8 cellular contexts compared by ENCODE assay signal in genomic region chr11:64856382-64857227, GRCh38. TPM values are rescaled to one million over a fixed set of nuclear protein-coding genes. Genes with fewer than 3 reads are reported as not detected.
DNase-seq lines count a peak whose midpoint lies in the region; ATAC-seq, FAIRE-seq and TF ChIP-seq lines count a peak whose summit lies in the region.

No MANE protein-coding gene starts in this region.

- no peak overlapping the region for H2AFZ ChIP-seq in neural progenitor cell (replicated peaks)

- POLR2A ChIA-PET in A549 (lab: Yijun Ruan, JAX), result interaction anchor here (0.6 to 2.9 kb wide), 4 partner anchors 21 to 78 kb away, joined by 3 to 27 read pairs (median 4); partner anchors contain the start of genes EHD1 and SF1

- H3K4me2 ChIP-seq in A549 (peak overlapping the region; percentile 78), neural progenitor cell (no peak overlapping the region)

- no peaks in the 10 kb centered on the region for H4K20me1 ChIP-seq in neural progenitor cell (ENCODE audit: low read depth)

- H3K9me3 Mint-ChIP-seq in activated CD4-positive, alpha-beta T cell treated with anti-CD3 and anti-CD28 coated beads, Interleukin-2, amount 10 ng/mL, durations not matched to agents 24 days and 14 days, result no peaks in the 10 kb centered on the region
- no peaks in the 10 kb centered on the region for H3K9me3 Mint-ChIP-seq in neural progenitor cell

- H3K36me3 ChIP-seq in neural progenitor cell, result no peaks in the 10 kb centered on the region

- H3K27ac ChIP-seq in A549 (peak overlapping the region; percentile 91 to 92), neural progenitor cell (no peak overlapping the region)

- H3K4me1 Mint-ChIP-seq in activated CD4-positive, alpha-beta T cell treated with anti-CD3 and anti-CD28 coated beads, Interleukin-2, amount 10 ng/mL, durations not matched to agents 24 days and 14 days, result peaks cover 80% of the 10 kb centered on the region
- H3K4me1 Mint-ChIP-seq in neural progenitor cell, result peaks cover 2% of the 10 kb centered on the region

- H3K4me1 ChIP-seq in A549, result peaks cover 66% of the 10 kb centered on the region
- H3K4me1 ChIP-seq in neural progenitor cell, result no peaks in the 10 kb centered on the region

- no peaks in the 10 kb centered on the region for H3F3A ChIP-seq in neural progenitor cell (ENCODE audit: low read depth)

- no peak for TF ChIP-seq CTCF in A549 (IDR thresholded peaks at IDR 0.05)
- TF ChIP-seq CTCF in omental fat pad (IDR thresholded peaks at IDR 0.05), result no peak
- TF ChIP-seq CTCF in neural progenitor cell (IDR thresholded peaks at IDR 0.05), result no peak

- H3K9me3 ChIP-seq in A549 (no peaks in the 10 kb centered on the region), neural progenitor cell (ENCODE audit: low read depth) (no peaks in the 10 kb centered on the region)

- WGBS in A549 (ENCODE audit: missing lambda C conversion rate), result 52% methylated on average over 18 of the region's 20 CpGs

- FAIRE-seq in A549 (lab: Jason Lieb, UNC), result no peak

- TF ChIP-seq EP300 in A549 (IDR thresholded peaks at IDR 0.05), result no peak

- no peak for TF ChIP-seq RAD21 in A549 (conservative IDR thresholded peaks at IDR 0.05 in 1 of 2, IDR thresholded peaks at IDR 0.05 in 1 of 2)

- peak; percentile 81 to 86 for DNase-seq in A549 (ENCODE audit: low read depth in 1 of 2, low spot score in 1 of 2)
- peak; percentile 98 for DNase-seq in HT1080 (ENCODE audit: low read depth)
- peak; percentile 79 for DNase-seq in activated CD4-positive, alpha-beta T cell treated with anti-CD3 and anti-CD28 coated beads, Interleukin-2, amount 10 ng/mL, durations not matched to agents 24 days and 14 days
- DNase-seq in omental fat pad (ENCODE audit: low spot score), result peak; percentile 68
- no peak for DNase-seq in NCI-H748 (lab: John Stamatoyannopoulos, UW; ENCODE audit: unreplicated experiment)
- DNase-seq in NCI-H1048 (lab: John Stamatoyannopoulos, UW), result no peak
- no peak for DNase-seq in neural progenitor cell (ENCODE audit: low spot score)

- ATAC-seq in A549 (peak; percentile 67 to 74), esophagus mucosa (peak; percentile 82), omental fat pad (ENCODE audit: low FRiP score) (peak; percentile 65)

- H3K4me3 ChIP-seq in A549 (no peak overlapping the region), neural progenitor cell (no peak overlapping the region)

- H3K27me3 Mint-ChIP-seq in activated CD4-positive, alpha-beta T cell treated with anti-CD3 and anti-CD28 coated beads, Interleukin-2, amount 10 ng/mL, durations not matched to agents 24 days and 14 days, result no peaks in the 10 kb centered on the region
- H3K27me3 Mint-ChIP-seq in neural progenitor cell (ENCODE audit: insufficient read depth, low read depth), result peaks cover 8% of the 10 kb centered on the region

- no peak for TF ChIP-seq POLR2A in A549 (IDR thresholded peaks at IDR 0.05; ENCODE audit: low read length)

- no peak overlapping the region for H3K9ac ChIP-seq in neural progenitor cell

- no peaks in the 10 kb centered on the region for H3K79me2 ChIP-seq in neural progenitor cell (ENCODE audit: low read depth)

- intact Hi-C loops in activated CD4-positive, alpha-beta T cell treated with anti-CD3 and anti-CD28 coated beads, Interleukin-2, amount 10 ng/mL, durations not matched to agents 24 days and 14 days (cut with micrococcal nuclease), result loop anchor here (1.0 kb wide), 1 partner anchor 9 kb away; no protein-coding TSS in a partner anchor

- no peaks in the 10 kb centered on the region for H3K27me3 ChIP-seq in neural progenitor cell

- H3K4me3 Mint-ChIP-seq in activated CD4-positive, alpha-beta T cell treated with anti-CD3 and anti-CD28 coated beads, Interleukin-2, amount 10 ng/mL, durations not matched to agents 24 days and 14 days, result peak overlapping the region; percentile 72
- H3K4me3 Mint-ChIP-seq in neural progenitor cell, result no peak overlapping the region

- H3K27ac Mint-ChIP-seq in activated CD4-positive, alpha-beta T cell treated with anti-CD3 and anti-CD28 coated beads, Interleukin-2, amount 10 ng/mL, durations not matched to agents 24 days and 14 days, result peak overlapping the region; percentile 85
- no peak overlapping the region for H3K27ac Mint-ChIP-seq in neural progenitor cell

- CTCF ChIA-PET in A549 (lab: Yijun Ruan, JAX), result interaction anchor here (0.6 to 39.4 kb wide), 6 partner anchors 4 to 254 kb away, joined by 3 to 1607 read pairs (median 240); partner anchors contain the start of genes ARL2, CDC42BPG and EHD1

- peaks cover 64% of the 10 kb centered on the region for H3K36me3 Mint-ChIP-seq in activated CD4-positive, alpha-beta T cell treated with anti-CD3 and anti-CD28 coated beads, Interleukin-2, amount 10 ng/mL, durations not matched to agents 24 days and 14 days (ENCODE audit: low read depth)
- H3K36me3 Mint-ChIP-seq in neural progenitor cell, result peaks cover 6% of the 10 kb centered on the region

TF ChIP-seq in A549, 52 proteins besides CTCF, POLR2A, EP300 and RAD21 (continues in another document):
- TF ChIP-seq EHF (CRISPR knock-in tag; IDR thresholded peaks at IDR 0.05), result peak; percentile 91
- peak; percentile 63 to 88; a peak in 3 of 4 replicates for TF ChIP-seq CEBPB (IDR thresholded peaks at IDR 0.05)
- TF ChIP-seq ESRRA (IDR thresholded peaks at IDR 0.05; ENCODE audit: borderline replicate concordance, low read length), result no peak
- TF ChIP-seq CHD2 (IDR thresholded peaks at IDR 0.05; ENCODE audit: low read length, partially characterized antibody), result no peak
- peak; percentile 40; the same call in 1 of the 2 replicates for TF ChIP-seq GATA3 (IDR thresholded peaks at IDR 0.05; ENCODE audit: borderline replicate concordance)
- no peak for TF ChIP-seq ZFP36 (IDR thresholded peaks at IDR 0.05; ENCODE audit: borderline replicate concordance, partially characterized antibody)
- 0 out of 2 replicates have a peak, but pooled peaks have one; percentile 35 for TF ChIP-seq JUNB (IDR thresholded peaks at IDR 0.05)

RNA-seq across cellular contexts. Expression of gene CDC42BPG, which starts 12.2 kb away (rescaled TPM):
- polyA plus RNA-seq in A549 (2011; rRNA removed), result 0.35 and 0.50 TPM in 2 replicates
- 0.26 and 0.49 TPM in 2 replicates for polyA plus RNA-seq in A549 (2012; cell fraction: cytosol; rRNA removed)
- polyA plus RNA-seq in A549 (2012; cell fraction: nucleus; rRNA removed), result 1.3 and 1.8 TPM in 2 replicates
- 1.0 to 1.1 TPM (median 1.0 TPM) in 3 replicates for polyA plus RNA-seq in A549 (2017; fragmentation: RNase III; extraction: RNeasy Plus Mini Kit Qiagen cat#74134 plus additional on column Dnase treatment)
- 0.45 and 1.0 TPM in 2 replicates for polyA minus RNA-seq in A549 (2011; rRNA and poly(A)+ RNA removed)
- 0.13 and 0.23 TPM in 2 replicates for total RNA-seq in HT1080 (2014; rRNA removed; shearing (Covaris generic))
- 0.01 and 0.05 TPM in 2 replicates for polyA plus RNA-seq in HT1080 (2015; cell fraction: cytosol; rRNA removed)
- polyA plus RNA-seq in HT1080 (2015; cell fraction: nucleus; rRNA removed), result 0.14 TPM in 2 replicates
- total RNA-seq in activated CD4-positive, alpha-beta T cell treated with anti-CD3 and anti-CD28 coated beads, Interleukin-2, amount 10 ng/mL, durations not matched to agents 24 days and 14 days, result 0.05 TPM in 2 replicates
- total RNA-seq in esophagus mucosa, result 20.5 TPM
- total RNA-seq in omental fat pad, result under 1 TPM; 0.19 to 0.48 (median 0.42) TPM
- total RNA-seq in neural progenitor cell (ENCODE audit: low replicate concordance), result 0.62 and 2.1 TPM in 2 replicates

RNA-seq across cellular contexts. Expression of gene EHD1, which starts 21.8 kb away (rescaled TPM):
- 25.9 and 27.7 TPM in 2 replicates for polyA plus RNA-seq in A549 (2011; rRNA removed)
- 96.0 and 103 TPM in 2 replicates for polyA plus RNA-seq in A549 (2012; cell fraction: cytosol; rRNA removed)
- polyA plus RNA-seq in A549 (2012; cell fraction: nucleus; rRNA removed), result 153 and 200 TPM in 2 replicates
- 37.8 to 52.4 TPM (median 43.4 TPM) in 3 replicates for polyA plus RNA-seq in A549 (2017; fragmentation: RNase III; extraction: RNeasy Plus Mini Kit Qiagen cat#74134 plus additional on column Dnase treatment)
- polyA minus RNA-seq in A549 (2011; rRNA and poly(A)+ RNA removed), result 65.8 and 67.3 TPM in 2 replicates
- total RNA-seq in HT1080 (2014; rRNA removed; shearing (Covaris generic)), result 62.0 and 80.4 TPM in 2 replicates
- 56.5 and 63.9 TPM in 2 replicates for polyA plus RNA-seq in HT1080 (2015; cell fraction: cytosol; rRNA removed)
- 76.7 and 83.0 TPM in 2 replicates for polyA plus RNA-seq in HT1080 (2015; cell fraction: nucleus; rRNA removed)
- total RNA-seq in activated CD4-positive, alpha-beta T cell treated with anti-CD3 and anti-CD28 coated beads, Interleukin-2, amount 10 ng/mL, durations not matched to agents 24 days and 14 days, result 93.0 and 101 TPM in 2 replicates
- total RNA-seq in esophagus mucosa, result 25.6 TPM
- 100 to 1,000 TPM in 2 of 4 donors, 10 to 100 TPM in 2; 66.4 to 226 (median 94.8) TPM for total RNA-seq in omental fat pad
- total RNA-seq in neural progenitor cell (ENCODE audit: low replicate concordance), result 19.8 and 39.7 TPM in 2 replicates

RNA-seq across cellular contexts. Expression of gene MEN1, which starts 46.3 kb away (rescaled TPM):
- polyA plus RNA-seq in A549 (2011; rRNA removed), result 17.0 and 18.5 TPM in 2 replicates
- polyA plus RNA-seq in A549 (2012; cell fraction: cytosol; rRNA removed), result 50.1 and 64.4 TPM in 2 replicates
- 94.3 and 126 TPM in 2 replicates for polyA plus RNA-seq in A549 (2012; cell fraction: nucleus; rRNA removed)
- polyA plus RNA-seq in A549 (2017; fragmentation: RNase III; extraction: RNeasy Plus Mini Kit Qiagen cat#74134 plus additional on column Dnase treatment), result 30.2 to 35.5 TPM (median 34.7 TPM) in 3 replicates
- polyA minus RNA-seq in A549 (2011; rRNA and poly(A)+ RNA removed), result 13.9 and 14.7 TPM in 2 replicates
- total RNA-seq in HT1080 (2014; rRNA removed; shearing (Covaris generic)), result 22.3 and 34.1 TPM in 2 replicates
- polyA plus RNA-seq in HT1080 (2015; cell fraction: cytosol; rRNA removed), result 49.3 and 56.7 TPM in 2 replicates
- 71.2 and 75.4 TPM in 2 replicates for polyA plus RNA-seq in HT1080 (2015; cell fraction: nucleus; rRNA removed)
- 36.7 and 39.1 TPM in 2 replicates for total RNA-seq in activated CD4-positive, alpha-beta T cell treated with anti-CD3 and anti-CD28 coated beads, Interleukin-2, amount 10 ng/mL, durations not matched to agents 24 days and 14 days
- 15.6 TPM for total RNA-seq in esophagus mucosa
- 10 to 100 TPM in 3 of 4 donors, 1 to 10 TPM in 1; 7.3 to 20.2 (median 12.2) TPM for total RNA-seq in omental fat pad
- 11.4 and 34.9 TPM in 2 replicates for total RNA-seq in neural progenitor cell (ENCODE audit: low replicate concordance)

RNA-seq across cellular contexts. Expression of gene MAP4K2, which starts 53.6 kb away (rescaled TPM):
- polyA plus RNA-seq in A549 (2011; rRNA removed) (9.4 and 10.2 TPM in 2 replicates), A549 (2017; fragmentation: RNase III; extraction: RNeasy Plus Mini Kit Qiagen cat#74134 plus additional on column Dnase treatment) (8.4 to 10.6 TPM (median 9.9 TPM) in 3 replicates)
- polyA plus RNA-seq in A549 (2012; cell fraction: cytosol; rRNA removed), result 13.1 and 13.5 TPM in 2 replicates
- 25.7 and 33.8 TPM in 2 replicates for polyA plus RNA-seq in A549 (2012; cell fraction: nucleus; rRNA removed)
- polyA minus RNA-seq in A549 (2011; rRNA and poly(A)+ RNA removed), result 11.3 and 17.7 TPM in 2 replicates
- 19.2 and 23.3 TPM in 2 replicates for total RNA-seq in HT1080 (2014; rRNA removed; shearing (Covaris generic))
- 13.7 and 22.1 TPM in 2 replicates for polyA plus RNA-seq in HT1080 (2015; cell fraction: cytosol; rRNA removed)
- polyA plus RNA-seq in HT1080 (2015; cell fraction: nucleus; rRNA removed), result 26.9 and 31.6 TPM in 2 replicates
- 63.5 and 67.3 TPM in 2 replicates for total RNA-seq in activated CD4-positive, alpha-beta T cell treated with anti-CD3 and anti-CD28 coated beads, Interleukin-2, amount 10 ng/mL, durations not matched to agents 24 days and 14 days
- total RNA-seq in esophagus mucosa (5.4 TPM), omental fat pad (10 to 100 TPM in 3 of 4 donors, 1 to 10 TPM in 1; 8.5 to 33.3 (median 17.7) TPM), neural progenitor cell (ENCODE audit: low replicate concordance) (15.8 and 27.7 TPM in 2 replicates)

Comparison
In these comparisons a context has a peak if more than half of its experiments do, and no peak if none do; other contexts are left out.
1. DNase-seq: peak in A549 (2 of 2), HT1080 (single experiment), activated CD4-positive, alpha-beta T cell treated with anti-CD3 and anti-CD28 coated beads, Interleukin-2, amount 10 ng/mL, durations not matched to agents 24 days and 14 days (single experiment) and omental fat pad (single experiment); none in NCI-H748 (single experiment), NCI-H1048 (single experiment) and neural progenitor cell (single experiment).
2. Peak in every context shown above with its lines, with median percentiles within 50 percentile points of each other: ATAC-seq.